Comparison of ENCODE assay signal across 8 cellular contexts in genomic region chr12:70241845-70242244, GRCh38. TPM values are rescaled to one million over a fixed set of nuclear protein-coding genes. Genes with fewer than 3 reads are reported as not detected.
DNase-seq lines count a peak whose midpoint lies in the region; ATAC-seq, FAIRE-seq and TF ChIP-seq lines count a peak whose summit lies in the region.

No MANE protein-coding gene starts in this region.

- intact Hi-C loops in psoas muscle (cut with DNase I) (loop anchor here in 1 of 2 donors (5.0 kb wide), 2 partner anchors 125 to 340 kb away; partner anchors contain the start of gene KCNMB4), aorta (cut with DNase I) (loop anchor here (2.0 to 10.0 kb wide), 6 partner anchors 93 to 255 kb away; partner anchors contain the start of gene KCNMB4 (in 2 of the 2))

- DNase-seq in H54 (ENCODE audit: insufficient read length, low spot score) (no peak), SJCRH30 (no peak), epithelial cell of proximal tubule (ENCODE audit: low read depth) (no peak), psoas muscle (no peak), aorta (no peak), T-helper 9 cell (no peak)
- DNase-seq in effector CD4-positive, alpha-beta T cell: no peak

- no peaks in the 10 kb centered on the region for H3K27me3 ChIP-seq in SJCRH30
- no peaks in the 10 kb centered on the region for H3K27me3 ChIP-seq in psoas muscle (ENCODE audit: insufficient read depth in 3 of 3, low read length in 2 of 3)
- H3K27me3 ChIP-seq in aorta (ENCODE audit: control insufficient read depth in 1 of 2, insufficient read depth in 2 of 2, low read length in 1 of 2): no peaks in the 10 kb centered on the region

- peak; percentile 72 for FAIRE-seq in H54 (lab: Jason Lieb, UNC)

- H3K36me3 ChIP-seq in SJCRH30 (peaks cover 10% of the 10 kb centered on the region), psoas muscle (ENCODE audit: insufficient read depth in 1 of 2, low read depth in 1 of 2) (peaks cover 0 to 44% of the 10 kb centered on the region in 2 donors), aorta (ENCODE audit: control insufficient read depth in 1 of 2, insufficient read depth in 2 of 2, low read length in 1 of 2) (no peaks in the 10 kb centered on the region)

- ATAC-seq in psoas muscle (no peak), GM21528 (IDR thresholded peaks at IDR 0.05; ENCODE audit: low FRiP score, unreplicated experiment) (no peak), aorta (ENCODE audit: low FRiP score) (no peak)

- H3K4me3 ChIP-seq in SJCRH30 (peak overlapping the region; percentile 98), epithelial cell of proximal tubule (ENCODE audit: low read depth, low read length) (peak overlapping the region; percentile 87), psoas muscle (peak overlapping the region; percentile 92), aorta (ENCODE audit: low read length in 2 of 2) (no peak overlapping the region)

- H3K27ac ChIP-seq in SJCRH30 (peak overlapping the region; percentile 99; the same call in 1 of the 2 replicates), psoas muscle (peak overlapping the region; percentile 98), aorta (ENCODE audit: low read depth in 1 of 2, low read length in 2 of 2) (no peak overlapping the region)

- H3K9me3 ChIP-seq in SJCRH30 (replicated peaks) (no peaks in the 10 kb centered on the region), psoas muscle (no peaks in the 10 kb centered on the region), aorta (ENCODE audit: control insufficient read depth, low read length) (no peaks in the 10 kb centered on the region)

- TF ChIP-seq CTCF in epithelial cell of proximal tubule (conservative IDR thresholded peaks at IDR 0.05; ENCODE audit: low read depth, low read length) (no peak), psoas muscle (IDR thresholded peaks at IDR 0.05) (no peak)

- H3K4me1 ChIP-seq in SJCRH30 (peaks cover 10% of the 10 kb centered on the region; the same call in 1 of the 2 replicates), psoas muscle (peaks cover 36% of the 10 kb centered on the region), aorta (ENCODE audit: control insufficient read depth in 1 of 2, insufficient read depth in 2 of 2, low read length in 2 of 2) (peaks cover 0 to 4% of the 10 kb centered on the region in 2 donors)

- WGBS in psoas muscle, 3 donors: 20 to 33% (median 21%) methylated on average over 2 of the region's 2 CpGs
- 16 to 17% methylated on average over 2 of the region's 2 CpGs for WGBS in aorta, 2 donors

- TF ChIP-seq POLR2A in H54 (IDR thresholded peaks at IDR 0.05; ENCODE audit: low read depth, low read length): no peak

RNA-seq across cellular contexts. Expression of gene CNOT2, which starts 1.4 kb away (rescaled TPM):
- 74.7 and 108 TPM in 2 replicates for total RNA-seq in SJCRH30 (2014; rRNA removed; shearing (Covaris generic))
- total RNA-seq in epithelial cell of proximal tubule: 62.6 and 75.3 TPM in 2 replicates
- total RNA-seq in psoas muscle: 10 to 100 TPM; 28.5 to 46.3 (median 38.1) TPM
- 10 to 100 TPM; 28.9 to 43.0 (median 32.9) TPM for polyA plus RNA-seq in psoas muscle
- total RNA-seq in aorta: 100 to 1,000 TPM in 1 of 2 donors, 10 to 100 TPM in 1; 76.6 to 108 TPM
- polyA plus RNA-seq in aorta: 10 to 100 TPM; 39.0 to 41.8 TPM

Comparison
In these comparisons a context has a peak if more than half of its experiments do, and no peak if none do; other contexts are left out.
1. H3K27ac ChIP-seq: peak in SJCRH30 (single experiment) and psoas muscle (single experiment); none in aorta (0 of 2).
2. H3K4me3 ChIP-seq: peak in SJCRH30 (single experiment), epithelial cell of proximal tubule (single experiment) and psoas muscle (single experiment); none in aorta (0 of 2).